11 cellular contexts compared by ENCODE assay signal in genomic region chr5:155147222-155147621, GRCh38.
DNase-seq lines count a peak whose midpoint lies in the region; ATAC-seq and TF ChIP-seq lines count a peak whose summit lies in the region.
"Had no signal": no experiment of that assay in that cellular context is flagged by ENCODE, and none has a peak within 500 bp of the region (broad histone marks: within the 10 kb centered on the region; RNA-seq: fewer than 3 reads in every experiment).

No MANE protein-coding gene starts in this region.

- no peaks in the 10 kb centered on the region for H3K79me1 ChIP-seq in H9 (ENCODE audit: insufficient read depth, low read depth, low read length, poor library complexity, severe bottlenecking)

- H3K4me1 Mint-ChIP-seq in H9 = peaks cover 10 to 14% of the 10 kb centered on the region in 2 experiments
- H3K4me1 Mint-ChIP-seq in stimulated activated naive CD8-positive, alpha-beta T cell treated with anti-CD3 and anti-CD28 coated beads, Interleukin-15, amount 100 ng/mL, for 72 hours = no peaks in the 10 kb centered on the region
- H3K4me1 Mint-ChIP-seq: neural progenitor cell had no signal

- no peak overlapping the region for H2BK20ac ChIP-seq in H9 (ENCODE audit: low read depth, low read length, poor library complexity, severe bottlenecking)

- H2AFZ ChIP-seq in DND-41 (ENCODE audit: low read depth, low read length) (no peak overlapping the region), H9 (ENCODE audit: low read length) (no peak overlapping the region)
- H2AFZ ChIP-seq: neural progenitor cell had no signal

- no peak overlapping the region for H2BK12ac ChIP-seq in H9 (ENCODE audit: insufficient read length, low read depth, low read length)

- H4K8ac ChIP-seq in H9 (replicated peaks; ENCODE audit: insufficient read length, low read depth, low read length) = no peak overlapping the region

- H2BK120ac ChIP-seq in H9 (ENCODE audit: low read depth, low read length, poor library complexity, severe bottlenecking) = no peak overlapping the region

- H3K9me3 ChIP-seq in DND-41 (ENCODE audit: insufficient read depth, low read length, severe bottlenecking) = no peaks in the 10 kb centered on the region
- no peaks in the 10 kb centered on the region for H3K9me3 ChIP-seq in H9 (ENCODE audit: control insufficient read depth, low read depth, low read length)
- H3K9me3 ChIP-seq: suprapubic skin had no signal

- H3K18ac ChIP-seq in H9 (ENCODE audit: insufficient read length, low read depth, low read length) = no peak overlapping the region

- no peak overlapping the region for H3K56ac ChIP-seq in H9 (ENCODE audit: insufficient read length, low read depth, low read length)

- H3K27me3 ChIP-seq in DND-41 (ENCODE audit: insufficient read depth, low read length, poor library complexity) (peaks cover 8% of the 10 kb centered on the region), H9 (ENCODE audit: insufficient read depth, low read length) (no peaks in the 10 kb centered on the region)
- H3K27me3 ChIP-seq: neural progenitor cell, suprapubic skin had no signal

- H3K23me2 ChIP-seq in H9 (ENCODE audit: insufficient read length, low read depth, low read length, poor library complexity, severe bottlenecking) = no peaks in the 10 kb centered on the region

- H4K20me1 ChIP-seq in DND-41 (ENCODE audit: insufficient read depth, low read length) (no peaks in the 10 kb centered on the region), H9 (ENCODE audit: control insufficient read depth, insufficient read depth, insufficient read length) (no peaks in the 10 kb centered on the region)

- no peak overlapping the region for H2BK5ac ChIP-seq in H9 (ENCODE audit: insufficient read length, low read length)

- no peak overlapping the region for H3K4me3 Mint-ChIP-seq in H9
- no peak overlapping the region for H3K4me3 Mint-ChIP-seq in stimulated activated naive CD8-positive, alpha-beta T cell treated with anti-CD3 and anti-CD28 coated beads, Interleukin-15, amount 100 ng/mL, for 72 hours
- H3K4me3 Mint-ChIP-seq: IgD-negative memory B cell, neural progenitor cell had no signal

- H3K4me1 ChIP-seq in DND-41 (ENCODE audit: insufficient read depth, low read length) = 0 out of 2 replicates have a peak, but pooled peaks cover 3% of the 10 kb centered on the region
- H3K4me1 ChIP-seq in H9 (ENCODE audit: insufficient read depth, low read length) = no peaks in the 10 kb centered on the region
- H3K4me1 ChIP-seq: neural progenitor cell, suprapubic skin had no signal

- no peak overlapping the region for H2AK5ac ChIP-seq in H9 (ENCODE audit: insufficient read length, low read length)

- ATAC-seq in DND-41 (ENCODE audit: insufficient read depth, low read depth) = no peak
- ATAC-seq in stimulated activated naive CD8-positive, alpha-beta T cell treated with anti-CD3 and anti-CD28 coated beads, Interleukin-15, amount 100 ng/mL, for 72 hours = no peak

- no peak overlapping the region for H3K14ac ChIP-seq in H9 (ENCODE audit: insufficient read depth, low read length)

- TF ChIP-seq CTCF in DND-41 (IDR thresholded peaks at IDR 0.05; ENCODE audit: borderline replicate concordance, extremely low read depth, low read length, poor library complexity, severe bottlenecking) (peak; percentile 48), cardiac fibroblast (IDR thresholded peaks at IDR 0.05; ENCODE audit: low read depth, low read length) (peak; percentile 28), H9 (conservative IDR thresholded peaks at IDR 0.05) (no peak)

- H3K9ac ChIP-seq in DND-41 (ENCODE audit: low read depth, low read length) (no peak overlapping the region), H9 (ENCODE audit: extremely low read depth, insufficient read length, low read length) (no peak overlapping the region)
- H3K9ac ChIP-seq: neural progenitor cell had no signal

- no peaks in the 10 kb centered on the region for H3K36me3 ChIP-seq in DND-41 (ENCODE audit: insufficient read depth, low read length)
- H3K36me3 ChIP-seq: neural progenitor cell, suprapubic skin had no signal

- H2BK15ac ChIP-seq in H9 (ENCODE audit: low read depth, low read length) = no peak overlapping the region

- no peak overlapping the region for H3K27ac Mint-ChIP-seq in H9
- H3K27ac Mint-ChIP-seq in stimulated activated naive CD8-positive, alpha-beta T cell treated with anti-CD3 and anti-CD28 coated beads, Interleukin-15, amount 100 ng/mL, for 72 hours = no peak overlapping the region
- H3K27ac Mint-ChIP-seq: IgD-negative memory B cell, neural progenitor cell had no signal

- DNase-seq in DND-41 (no peak), M059J (ENCODE audit: low read depth) (peak; percentile 4), cardiac fibroblast (ENCODE audit: low read depth in 2 of 2) (peak; percentile 24 to 32), myocyte (ENCODE audit: low read depth) (peak; percentile 12), NCI-H2081 treated with DMSO at 0.1 percent for 48 hours (lab: John Stamatoyannopoulos, UW) (no peak), H9 (no peak), NOMO-1 (lab: John Stamatoyannopoulos, UW; ENCODE audit: unreplicated experiment in 2 of 2) (no peak)
- DNase-seq in stimulated activated naive CD8-positive, alpha-beta T cell treated with anti-CD3 and anti-CD28 coated beads, Interleukin-15, amount 100 ng/mL, for 72 hours = no peak

- H3K27me3 Mint-ChIP-seq in H9 (ENCODE audit: low read depth) = no peaks in the 10 kb centered on the region
- H3K27me3 Mint-ChIP-seq in stimulated activated naive CD8-positive, alpha-beta T cell treated with anti-CD3 and anti-CD28 coated beads, Interleukin-15, amount 100 ng/mL, for 72 hours = no peaks in the 10 kb centered on the region

- H3K4me3 ChIP-seq in DND-41 (ENCODE audit: low read depth in 1 of 2, low read length in 2 of 2) (no peak overlapping the region), cardiac fibroblast (replicated peaks in 1 of 2; ENCODE audit: low read depth in 2 of 2, low read length in 2 of 2) (no peak overlapping the region)
- H3K4me3 ChIP-seq: neural progenitor cell, suprapubic skin had no signal

- H4K91ac ChIP-seq in H9 (ENCODE audit: insufficient read length, low read depth, low read length) = no peak overlapping the region

- H3K79me2 ChIP-seq in DND-41 (ENCODE audit: insufficient read depth, low read length) (no peaks in the 10 kb centered on the region), H9 (ENCODE audit: insufficient read depth, low read length) (no peaks in the 10 kb centered on the region)

- no peak overlapping the region for H3K23ac ChIP-seq in H9 (ENCODE audit: insufficient read length, low read depth, low read length)

- H3K4ac ChIP-seq in H9 (ENCODE audit: low read depth, low read length) = no peak overlapping the region

- WGBS in H9 (ENCODE audit: extremely low coverage, insufficient read length, low lambda C conversion rate) = no CpG with 5 or more reads among the region's 2 CpGs

- H4K5ac ChIP-seq in H9 (ENCODE audit: insufficient read length, low read depth, low read length) = no peak overlapping the region

- no peaks in the 10 kb centered on the region for H3K9me3 Mint-ChIP-seq in H9
- H3K9me3 Mint-ChIP-seq in stimulated activated naive CD8-positive, alpha-beta T cell treated with anti-CD3 and anti-CD28 coated beads, Interleukin-15, amount 100 ng/mL, for 72 hours = no peaks in the 10 kb centered on the region
- H3K9me3 Mint-ChIP-seq: neural progenitor cell had no signal

- H3K27ac ChIP-seq in DND-41 (ENCODE audit: low read length) = no peak overlapping the region
- H3K27ac ChIP-seq in H9 (ENCODE audit: insufficient read length, low read depth, low read length) = no peak overlapping the region
- H3K27ac ChIP-seq: neural progenitor cell, suprapubic skin had no signal

- H3K36me3 Mint-ChIP-seq in H9 (ENCODE audit: insufficient read depth in 1 of 3, low read depth in 3 of 3) = no peaks in the 10 kb centered on the region; a peak in 1 of 7 replicates
- H3K36me3 Mint-ChIP-seq: IgD-negative memory B cell, neural progenitor cell had no signal

- no peak overlapping the region for H3K4me2 ChIP-seq in DND-41 (ENCODE audit: insufficient read depth, low read length)
- H3K4me2 ChIP-seq in H9 (ENCODE audit: insufficient read depth, insufficient read length, low read length) = no peak overlapping the region
- H3K4me2 ChIP-seq: neural progenitor cell had no signal

- no peak overlapping the region for H3T11ph ChIP-seq in H9 (ENCODE audit: low read length)

Comparison
In these comparisons a context has a peak if more than half of its experiments do, and no peak if none do; other contexts are left out.
1. DNase-seq: peak in M059J (single experiment), cardiac fibroblast (2 of 2) and myocyte (single experiment); none in DND-41 (single experiment), NCI-H2081 treated with DMSO at 0.1 percent for 48 hours (single experiment), H9 (single experiment), stimulated activated naive CD8-positive, alpha-beta T cell treated with anti-CD3 and anti-CD28 coated beads, Interleukin-15, amount 100 ng/mL, for 72 hours (0 of 2) and NOMO-1 (0 of 2).